23 cellular contexts compared by ENCODE assay signal in the genomic region with DNA sequence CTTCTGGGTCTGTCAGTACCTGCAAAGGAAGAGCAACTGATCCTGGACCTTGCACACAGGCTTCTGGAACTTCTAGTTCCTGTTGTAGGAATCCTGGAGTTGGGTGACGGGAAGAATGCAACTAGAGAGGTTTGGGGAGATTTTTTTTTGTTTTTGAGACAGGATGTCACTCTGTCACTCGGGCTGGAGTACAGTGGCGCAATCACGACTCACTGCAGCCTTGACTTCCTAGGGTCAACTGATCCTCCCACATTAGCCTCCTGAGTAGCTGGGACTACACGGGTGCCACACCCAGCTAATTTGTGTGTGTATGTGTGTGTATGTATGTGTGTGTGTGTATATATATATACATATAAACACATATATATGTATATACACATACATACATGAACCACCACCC. TPM values are rescaled to one million over a fixed set of nuclear protein-coding genes. Genes with fewer than 3 reads are reported as not detected.
DNase-seq lines count a peak whose midpoint lies in the region; ATAC-seq and TF ChIP-seq lines count a peak whose summit lies in the region.
"Had no signal": no experiment of that assay in that cellular context is flagged by ENCODE, and none has a peak within 500 bp of the region (broad histone marks: within the 10 kb centered on the region; RNA-seq: fewer than 3 reads in every experiment).

No MANE protein-coding gene starts in this region.

- no peak for DNase-seq in IMR-90
- no peak for DNase-seq in left ventricle myocardium inferior
- DNase-seq in gastrocnemius medialis = no peak
- no peak for DNase-seq in SKM-1 (lab: John Stamatoyannopoulos, UW; ENCODE audit: unreplicated experiment)
- DNase-seq: ACHN; activated CD8-positive, alpha-beta memory T cell treated with anti-CD3 and anti-CD28 coated beads, Interleukin-2, amount 10 ng/mL, durations not matched to agents 7 days and 5 days; C1 segment of cervical spinal cord; cerebellar nuclear complex; Karpas-422; NCI-H1092 treated with DMSO at 0.1 percent for 48 hours; NCI-H1930; NCI-H748 treated with DMSO at 0.1 percent for 48 hours; right cardiac atrium; stimulated activated CD4-positive, alpha-beta T cell treated with anti-CD3 and anti-CD28 coated beads, Interleukin-15, amount 100 ng/mL, for 24 hours; upper lobe of left lung had no signal

- TF ChIP-seq POLR2A in IMR-90 (IDR thresholded peaks at IDR 0.05; ENCODE audit: low read depth, low read length) (no peak), gastrocnemius medialis (IDR thresholded peaks at IDR 0.05) (no peak)

- no peaks in the 10 kb centered on the region for H3K9me1 ChIP-seq in IMR-90 (ENCODE audit: insufficient read depth, low read length)

- H3K4me1 Mint-ChIP-seq in activated T-helper 17 cell treated with anti-CD3 and anti-CD28 coated beads, Interleukin-2, amount 50 U/mL, for 72 hours = peaks cover 13% of the 10 kb centered on the region

- no peak overlapping the region for H4K5ac ChIP-seq in IMR-90 (ENCODE audit: low read depth, low read length)

- dilution Hi-C loops in IMR-90 (cut with HindIII; ENCODE audit: low sequenced_read_pairs, unreplicated experiment) = no loop called here

- intact Hi-C loops in IMR-90 (cut with micrococcal nuclease) = no loop called here
- intact Hi-C loops in left ventricle myocardium inferior (cut with micrococcal nuclease) = no loop called here
- intact Hi-C loops in gastrocnemius medialis (cut with DNase I; ENCODE audit: low total_unique reads) = no loop called here

- POLR2A ChIA-PET in IMR-90 (lab: Charles Lee; ENCODE audit: unreplicated experiment) = no interaction called here

- no peak overlapping the region for H4K8ac ChIP-seq in IMR-90 (ENCODE audit: low read depth in 2 of 2, low read length in 2 of 2)

- H3K36me3 Mint-ChIP-seq in activated T-helper 17 cell treated with anti-CD3 and anti-CD28 coated beads, Interleukin-2, amount 50 U/mL, for 72 hours (ENCODE audit: low read depth) = peaks cover 44% of the 10 kb centered on the region
- H3K36me3 Mint-ChIP-seq: activated naive CD8-positive, alpha-beta T cell had no signal

- WGBS in IMR-90 (ENCODE audit: extremely low coverage in 2 of 2, insufficient read length in 1 of 2), 2 experiments = no CpG with 5 or more reads among the region's 5 CpGs

- no peak overlapping the region for H2BK15ac ChIP-seq in IMR-90 (ENCODE audit: low read depth, low read length)

- no TSS peak for BruUV-seq in IMR-90 (replicated peaks; lab: Mats Ljungman, UMichigan)

- TF ChIP-seq CTCF in 22Rv1 (IDR thresholded peaks at IDR 0.05) (no peak), IMR-90 (conservative IDR thresholded peaks at IDR 0.05; ENCODE audit: low read depth, low read length) (no peak), left ventricle myocardium inferior (IDR thresholded peaks at IDR 0.05; ENCODE audit: borderline replicate concordance) (no peak), gastrocnemius medialis (IDR thresholded peaks at IDR 0.05 in 4 of 5, conservative IDR thresholded peaks at IDR 0.05 in 1 of 5) (no peak)

- no peak overlapping the region for H3K9ac ChIP-seq in IMR-90 (ENCODE audit: low read depth, low read length)

- H3K27me3 Mint-ChIP-seq in activated T-helper 17 cell treated with anti-CD3 and anti-CD28 coated beads, Interleukin-2, amount 50 U/mL, for 72 hours = no peaks in the 10 kb centered on the region
- H3K27me3 Mint-ChIP-seq: activated CD8-positive, alpha-beta memory T cell treated with anti-CD3 and anti-CD28 coated beads, Interleukin-2, amount 10 ng/mL, durations not matched to agents 7 days and 5 days; activated naive CD8-positive, alpha-beta T cell had no signal

- no peak overlapping the region for H2AK5ac ChIP-seq in IMR-90 (ENCODE audit: low read depth, low read length)

- peak overlapping the region; percentile 58 for H3K27ac Mint-ChIP-seq in activated T-helper 17 cell treated with anti-CD3 and anti-CD28 coated beads, Interleukin-2, amount 50 U/mL, for 72 hours
- H3K27ac Mint-ChIP-seq: activated naive CD8-positive, alpha-beta T cell; GM23338; nephron had no signal

- no peaks in the 10 kb centered on the region for H3K9me3 ChIP-seq in IMR-90 (ENCODE audit: control insufficient read depth, insufficient read depth, low read length)
- H3K9me3 ChIP-seq in left ventricle myocardium inferior (replicated peaks) = no peaks in the 10 kb centered on the region
- no peaks in the 10 kb centered on the region for H3K9me3 ChIP-seq in gastrocnemius medialis
- H3K9me3 ChIP-seq: pancreas, upper lobe of left lung had no signal

- no peaks in the 10 kb centered on the region for H4K20me1 ChIP-seq in IMR-90 (ENCODE audit: insufficient read depth, low read length)

- H3K79me1 ChIP-seq in IMR-90 (ENCODE audit: low read depth in 1 of 2, low read length in 2 of 2) = peaks cover 0 to 14% of the 10 kb centered on the region in 2 experiments; a peak in 2 of 4 replicates

- peaks cover 8% of the 10 kb centered on the region for H3K4me1 ChIP-seq in IMR-90 (ENCODE audit: control insufficient read depth, insufficient read depth, low read length)
- H3K4me1 ChIP-seq in left ventricle myocardium inferior = peaks cover 12% of the 10 kb centered on the region
- H3K4me1 ChIP-seq in gastrocnemius medialis = peaks cover 7 to 8% of the 10 kb centered on the region in 2 donors
- H3K4me1 ChIP-seq: pancreas had no signal

- H4K91ac ChIP-seq in IMR-90 (ENCODE audit: insufficient read depth, low read depth, low read length) = no peak overlapping the region

- no peak overlapping the region for H3K18ac ChIP-seq in IMR-90 (ENCODE audit: low read depth, low read length)

- H3K27ac ChIP-seq in 22Rv1 (peak overlapping the region; percentile 43; the same call in 1 of the 2 replicates), IMR-90 (ENCODE audit: insufficient read depth, low read length) (no peak overlapping the region), left ventricle myocardium inferior (replicated peaks) (no peak overlapping the region), gastrocnemius medialis (no peak overlapping the region)
- H3K27ac ChIP-seq: pancreas, upper lobe of left lung had no signal

- no peak overlapping the region for H3K4ac ChIP-seq in IMR-90 (ENCODE audit: low read depth, low read length)

- H2AK9ac ChIP-seq in IMR-90 (replicated peaks; ENCODE audit: low read depth, low read length, poor library complexity) = no peak overlapping the region

- no peak for TF ChIP-seq RAD21 in IMR-90 (IDR thresholded peaks at IDR 0.05; ENCODE audit: low read length)

- no peak for ATAC-seq in IMR-90 (ENCODE audit: low read depth)
- ATAC-seq in activated T-helper 17 cell treated with anti-CD3 and anti-CD28 coated beads, Interleukin-2, amount 50 U/mL, for 72 hours (replicated peaks) = no peak
- no peak for ATAC-seq in gastrocnemius medialis
- ATAC-seq: activated CD8-positive, alpha-beta memory T cell treated with anti-CD3 and anti-CD28 coated beads, Interleukin-2, amount 10 ng/mL, durations not matched to agents 7 days and 5 days; GM23338; pancreas; right cardiac atrium; Right ventricle myocardium inferior had no signal

- H3K36me3 ChIP-seq in IMR-90 (ENCODE audit: control insufficient read depth, insufficient read depth, low read length) (peaks cover 26% of the 10 kb centered on the region), left ventricle myocardium inferior (peaks cover 31% of the 10 kb centered on the region), gastrocnemius medialis (peaks cover 0 to 15% of the 10 kb centered on the region in 2 donors)
- H3K36me3 ChIP-seq: pancreas had no signal

- H3K27me3 ChIP-seq in IMR-90 (ENCODE audit: control insufficient read depth, insufficient read depth, low read length) (no peaks in the 10 kb centered on the region), left ventricle myocardium inferior (ENCODE audit: low read depth) (no peaks in the 10 kb centered on the region), gastrocnemius medialis (no peaks in the 10 kb centered on the region)
- H3K27me3 ChIP-seq: pancreas, upper lobe of left lung had no signal

- H3K4me2 ChIP-seq in IMR-90 (ENCODE audit: low read depth, low read length) = no peak overlapping the region
- H3K4me2 ChIP-seq: GM23338 had no signal

- H2BK5ac ChIP-seq in IMR-90 (ENCODE audit: low read depth, low read length, poor library complexity, severe bottlenecking) = no peak overlapping the region

- in situ Hi-C loops in IMR-90 (cut with MboI; ENCODE audit: low sequenced_read_pairs) = no loop called here
- in situ Hi-C loops in gastrocnemius medialis (cut with MboI; ENCODE audit: low sequenced_read_pairs in 4 of 4) = no loop called here

- no peak overlapping the region for H3K23ac ChIP-seq in IMR-90 (ENCODE audit: low read depth, low read length)

- no peak overlapping the region for H3K56ac ChIP-seq in IMR-90 (ENCODE audit: extremely low read depth, insufficient read depth, low read length)

- CTCF ChIA-PET in IMR-90 (lab: Yijun Ruan, JAX) = no interaction called here

- H3K14ac ChIP-seq in IMR-90 (replicated peaks; ENCODE audit: low read depth, low read length) = no peak overlapping the region

- no peak overlapping the region for H2BK20ac ChIP-seq in IMR-90 (ENCODE audit: low read depth, low read length)

- H3K9me3 Mint-ChIP-seq in activated T-helper 17 cell treated with anti-CD3 and anti-CD28 coated beads, Interleukin-2, amount 50 U/mL, for 72 hours = no peaks in the 10 kb centered on the region
- H3K9me3 Mint-ChIP-seq: activated T-helper 1 cell treated with anti-CD3 and anti-CD28 coated beads, Interleukin-12 subunit alpha, Interleukin-12 subunit beta, Interleukin-2, Interleukin-4 antibody, amounts not matched to agents 30 ng/mL and 10 ng/mL and 1 ng/mL, durations not matched to agents 14 hours and 24 hours and 36 hours; GM23338; nephron had no signal

- H2BK120ac ChIP-seq in IMR-90 (ENCODE audit: low read depth, low read length) = no peak overlapping the region

- H3K4me3 Mint-ChIP-seq in activated T-helper 17 cell treated with anti-CD3 and anti-CD28 coated beads, Interleukin-2, amount 50 U/mL, for 72 hours = no peak overlapping the region
- H3K4me3 Mint-ChIP-seq: activated CD8-positive, alpha-beta memory T cell treated with anti-CD3 and anti-CD28 coated beads, Interleukin-2, amount 10 ng/mL, durations not matched to agents 7 days and 5 days; activated naive CD8-positive, alpha-beta T cell; GM23338; nephron had no signal

- no peak overlapping the region for H3K4me3 ChIP-seq in IMR-90 (ENCODE audit: insufficient read depth, low read depth, low read length)
- H3K4me3 ChIP-seq in left ventricle myocardium inferior = no peak overlapping the region
- no peak overlapping the region for H3K4me3 ChIP-seq in gastrocnemius medialis
- H3K4me3 ChIP-seq: GM23338, pancreas, upper lobe of left lung had no signal

- H2AFZ ChIP-seq in IMR-90 (replicated peaks; ENCODE audit: low read length, poor library complexity) = no peak overlapping the region
- H2AFZ ChIP-seq: GM23338 had no signal

RNA-seq across cellular contexts. Expression of a gene that starts 18.8 kb away (rescaled TPM):
- total RNA-seq in IMR-90 (2012; rRNA removed) (1.4 TPM in 2 replicates), left ventricle myocardium inferior (13.9 TPM), gastrocnemius medialis (10 to 100 TPM in 3 of 4 donors, 1 to 10 TPM in 1; 7.9 to 22.3 (median 18.8) TPM)
- 23.8 and 27.9 TPM in 2 replicates for polyA plus RNA-seq in IMR-90 (2012; rRNA removed)
- 29.9 and 30.1 TPM in 2 replicates for polyA plus RNA-seq in IMR-90 (2012; cell fraction: cytosol; rRNA removed)
- polyA plus RNA-seq in IMR-90 (2012; cell fraction: nucleus; rRNA removed; ENCODE audit: low replicate concordance) = 26.6 and 65.5 TPM in 2 replicates
- total RNA-seq in activated T-helper 17 cell treated with anti-CD3 and anti-CD28 coated beads, Interleukin-2, amount 50 U/mL, for 72 hours = 10 to 100 TPM; 20.7 to 32.1 TPM

RNA-seq across cellular contexts. Expression of a gene that starts 25.7 kb away (rescaled TPM):
- total RNA-seq in IMR-90 (2012; rRNA removed) (29.2 and 30.5 TPM in 2 replicates), left ventricle myocardium inferior (57.1 TPM), gastrocnemius medialis (100 to 1,000 TPM in 1 of 4 donors, 10 to 100 TPM in 3; 60.0 to 108 (median 79.3) TPM)
- 118 and 144 TPM in 2 replicates for polyA plus RNA-seq in IMR-90 (2012; rRNA removed)
- 94.3 and 130 TPM in 2 replicates for polyA plus RNA-seq in IMR-90 (2012; cell fraction: cytosol; rRNA removed)
- 56.4 and 72.7 TPM in 2 replicates for polyA plus RNA-seq in IMR-90 (2012; cell fraction: nucleus; rRNA removed; ENCODE audit: low replicate concordance)
- total RNA-seq in activated T-helper 17 cell treated with anti-CD3 and anti-CD28 coated beads, Interleukin-2, amount 50 U/mL, for 72 hours = 100 to 1,000 TPM in 1 of 2 donors, 10 to 100 TPM in 1; 84.0 to 123 TPM

RNA-seq across cellular contexts. Expression of a gene that starts 28.0 kb away (rescaled TPM):
- 51.4 and 67.2 TPM in 2 replicates for total RNA-seq in IMR-90 (2012; rRNA removed)
- polyA plus RNA-seq in IMR-90 (2012; rRNA removed) = 73.7 and 73.9 TPM in 2 replicates
- polyA plus RNA-seq in IMR-90 (2012; cell fraction: cytosol; rRNA removed) = 58.0 and 97.7 TPM in 2 replicates
- polyA plus RNA-seq in IMR-90 (2012; cell fraction: nucleus; rRNA removed; ENCODE audit: low replicate concordance) = 36.9 and 80.4 TPM in 2 replicates
- total RNA-seq in activated T-helper 17 cell treated with anti-CD3 and anti-CD28 coated beads, Interleukin-2, amount 50 U/mL, for 72 hours = 10 to 100 TPM; 31.3 to 59.9 TPM
- 18.0 TPM for total RNA-seq in left ventricle myocardium inferior
- 10 to 100 TPM; 14.4 to 26.9 (median 24.6) TPM for total RNA-seq in gastrocnemius medialis

RNA-seq across cellular contexts. Expression of a gene that starts 28.8 kb away (rescaled TPM):
- total RNA-seq in IMR-90 (2012; rRNA removed) = 13.1 and 15.1 TPM in 2 replicates
- polyA plus RNA-seq in IMR-90 (2012; rRNA removed) = 28.3 and 30.4 TPM in 2 replicates
- polyA plus RNA-seq in IMR-90 (2012; cell fraction: cytosol; rRNA removed) = 10.9 and 18.2 TPM in 2 replicates
- 178 and 204 TPM in 2 replicates for polyA plus RNA-seq in IMR-90 (2012; cell fraction: nucleus; rRNA removed; ENCODE audit: low replicate concordance)
- total RNA-seq in activated T-helper 17 cell treated with anti-CD3 and anti-CD28 coated beads, Interleukin-2, amount 50 U/mL, for 72 hours = 10 to 100 TPM; 11.8 to 26.8 TPM
- total RNA-seq in left ventricle myocardium inferior = 7.2 TPM
- 1 to 10 TPM; 1.5 to 4.6 (median 3.3) TPM for total RNA-seq in gastrocnemius medialis

RNA-seq across cellular contexts. Expression of a gene that starts 36.9 kb away (rescaled TPM):
- total RNA-seq in IMR-90 (2012; rRNA removed) (19.2 and 19.7 TPM in 2 replicates), left ventricle myocardium inferior (18.1 TPM), gastrocnemius medialis (10 to 100 TPM in 2 of 4 donors, 1 to 10 TPM in 2; 7.1 to 13.1 (median 9.8) TPM)
- 53.0 and 61.2 TPM in 2 replicates for polyA plus RNA-seq in IMR-90 (2012; rRNA removed)
- 18.2 and 18.6 TPM in 2 replicates for polyA plus RNA-seq in IMR-90 (2012; cell fraction: cytosol; rRNA removed)
- polyA plus RNA-seq in IMR-90 (2012; cell fraction: nucleus; rRNA removed; ENCODE audit: low replicate concordance) = 460 and 576 TPM in 2 replicates
- 100 to 1,000 TPM in 1 of 2 donors, 10 to 100 TPM in 1; 87.7 to 131 TPM for total RNA-seq in activated T-helper 17 cell treated with anti-CD3 and anti-CD28 coated beads, Interleukin-2, amount 50 U/mL, for 72 hours
